Comparison of ENCODE assay signal across 27 cellular contexts in the genomic region with DNA sequence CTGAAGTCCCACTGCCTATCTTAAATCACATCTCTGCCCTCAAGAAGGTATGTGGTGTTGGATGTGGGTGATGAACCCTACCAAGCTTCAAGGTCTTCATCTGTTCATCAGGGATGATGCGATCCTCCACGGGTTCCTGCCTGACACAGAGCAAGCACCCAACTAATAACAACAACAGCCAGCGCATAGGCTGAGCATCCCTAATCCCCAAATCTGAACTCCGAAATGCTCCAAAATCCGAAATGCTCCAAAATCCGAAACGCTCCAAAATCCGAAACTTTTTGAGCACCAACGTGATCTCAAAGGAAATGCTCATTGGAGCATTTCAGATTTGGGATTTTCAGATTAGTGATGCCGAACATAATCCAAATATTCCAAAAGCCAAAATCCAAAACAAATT.
"Had no signal": no experiment of that assay in that cellular context is flagged by ENCODE, and none has a peak within 500 bp of the region (broad histone marks: within the 10 kb centered on the region; RNA-seq: fewer than 3 reads in every experiment).

No MANE protein-coding gene starts in this region.

- H3K4me1 ChIP-seq: left lung, lower lobe of right lung, parathyroid adenoma, psoas muscle, right atrium auricular region, sigmoid colon, spleen, tibial nerve, uterus had no signal

- H3K4me3 ChIP-seq: left lung, lower lobe of right lung, psoas muscle, right atrium auricular region, sigmoid colon, spleen, tibial nerve, uterus had no signal

- ATAC-seq: left colon; left lung; lower lobe of right lung; naive thymus-derived CD8-positive, alpha-beta T cell; psoas muscle; stimulated activated effector memory CD8-positive, alpha-beta T cell treated with anti-CD3 and anti-CD28 coated beads, Interleukin-12 subunit alpha, Interleukin-12 subunit beta, amount 100 ng/mL, for 72 hours; stimulated activated naive CD8-positive, alpha-beta T cell treated with anti-CD3 and anti-CD28 coated beads, Interleukin-15, amount 100 ng/mL, for 72 hours had no signal

- FAIRE-seq: islet of Langerhans, kidney, small intestine had no signal

- H3K36me3 ChIP-seq: left lung, lower lobe of right lung, neutrophil, right atrium auricular region, sigmoid colon, spleen, tibial nerve, uterus had no signal

- DNase-seq: hypothalamus; immature natural killer cell; kidney; left colon; left lung; lower lobe of right lung; mammary epithelial cell; mesenchymal stem cell; naive thymus-derived CD8-positive, alpha-beta T cell; occipital lobe; psoas muscle; sigmoid colon; small intestine; spleen; stimulated activated CD4-positive, alpha-beta T cell treated with anti-CD3 and anti-CD28 coated beads, Interleukin-4, amount 100 ng/mL, for 24 hours; stimulated activated naive CD4-positive, alpha-beta T cell treated with Interleukin-2 at 50 U/mL for 16 hours; stimulated activated naive CD8-positive, alpha-beta T cell treated with anti-CD3 and anti-CD28 coated beads, Interleukin-15, amount 100 ng/mL, for 72 hours; substantia nigra; uterus had no signal

- H3K4me1 Mint-ChIP-seq: nephron; stimulated activated effector memory CD8-positive, alpha-beta T cell treated with anti-CD3 and anti-CD28 coated beads, Interleukin-12 subunit alpha, Interleukin-12 subunit beta, amount 100 ng/mL, for 72 hours had no signal

- H3K9ac ChIP-seq: parathyroid adenoma had no signal

- H3K9me3 Mint-ChIP-seq: immature natural killer cell; naive thymus-derived CD8-positive, alpha-beta T cell; nephron; neural crest cell; stimulated activated effector memory CD8-positive, alpha-beta T cell treated with anti-CD3 and anti-CD28 coated beads, Interleukin-12 subunit alpha, Interleukin-12 subunit beta, amount 100 ng/mL, for 72 hours; stimulated activated naive CD8-positive, alpha-beta T cell treated with anti-CD3 and anti-CD28 coated beads, Interleukin-15, amount 100 ng/mL, for 72 hours had no signal

- H3K79me2 ChIP-seq: parathyroid adenoma had no signal

- H2AFZ ChIP-seq: parathyroid adenoma had no signal

- H3K27me3 ChIP-seq: right atrium auricular region, uterus had no signal

- H3K27ac ChIP-seq: left lung, lower lobe of right lung, neutrophil, parathyroid adenoma, psoas muscle, right atrium auricular region, sigmoid colon, spleen, tibial nerve, uterus had no signal

- H3K4me3 Mint-ChIP-seq: immature natural killer cell; naive thymus-derived CD8-positive, alpha-beta T cell; nephron; neural crest cell; stimulated activated effector memory CD8-positive, alpha-beta T cell treated with anti-CD3 and anti-CD28 coated beads, Interleukin-12 subunit alpha, Interleukin-12 subunit beta, amount 100 ng/mL, for 72 hours; stimulated activated naive CD8-positive, alpha-beta T cell treated with anti-CD3 and anti-CD28 coated beads, Interleukin-15, amount 100 ng/mL, for 72 hours had no signal

- H3K36me3 Mint-ChIP-seq: immature natural killer cell; naive thymus-derived CD8-positive, alpha-beta T cell; stimulated activated effector memory CD8-positive, alpha-beta T cell treated with anti-CD3 and anti-CD28 coated beads, Interleukin-12 subunit alpha, Interleukin-12 subunit beta, amount 100 ng/mL, for 72 hours had no signal

- H3K9me3 ChIP-seq: left lung, lower lobe of right lung, neutrophil, psoas muscle, right atrium auricular region, sigmoid colon, spleen, tibial nerve, uterus had no signal

- H3K27ac Mint-ChIP-seq: immature natural killer cell; naive thymus-derived CD8-positive, alpha-beta T cell; nephron; stimulated activated effector memory CD8-positive, alpha-beta T cell treated with anti-CD3 and anti-CD28 coated beads, Interleukin-12 subunit alpha, Interleukin-12 subunit beta, amount 100 ng/mL, for 72 hours; stimulated activated naive CD8-positive, alpha-beta T cell treated with anti-CD3 and anti-CD28 coated beads, Interleukin-15, amount 100 ng/mL, for 72 hours had no signal
